In the genomic region with DNA sequence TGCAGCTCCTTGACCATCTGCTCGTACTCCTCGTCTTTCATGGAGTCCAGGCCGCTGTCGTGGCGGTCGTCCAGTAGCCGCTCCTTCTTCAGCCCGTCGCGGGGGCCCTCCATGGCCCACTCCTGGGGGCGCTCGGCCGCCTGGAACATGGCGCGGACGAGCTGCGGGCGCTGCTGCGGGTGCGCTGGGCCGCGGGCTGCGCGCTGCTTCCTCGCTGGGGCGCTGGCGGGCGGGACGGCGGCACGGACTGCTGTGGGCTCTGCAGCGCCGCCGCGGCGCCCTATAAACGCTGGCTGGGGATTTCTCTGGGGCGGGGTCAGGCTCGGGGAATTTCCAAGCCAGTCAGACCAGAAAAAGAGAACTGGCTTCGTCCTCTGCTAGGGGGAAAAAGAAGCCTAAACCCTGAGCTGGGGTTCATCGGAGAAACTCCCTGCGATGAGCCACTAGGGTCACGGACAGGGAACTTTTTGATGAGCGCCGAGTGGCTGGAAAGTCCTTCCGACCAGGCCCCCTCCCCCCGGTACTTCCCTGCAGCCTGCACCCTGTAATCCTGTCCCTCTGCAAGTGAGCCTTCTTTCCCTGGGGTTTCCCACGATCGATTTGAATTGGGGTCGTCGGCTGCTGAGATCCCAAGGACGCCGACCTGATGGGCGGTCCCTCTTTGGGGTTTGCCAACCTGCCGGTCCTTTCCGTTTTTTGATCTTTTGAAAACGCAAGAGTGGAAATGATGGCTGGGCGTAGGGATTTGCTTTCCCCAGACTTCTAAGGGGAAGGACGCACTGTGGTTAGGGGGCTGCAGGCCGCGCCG, we compare ENCODE assay signal across 8 cellular contexts. TPM values are rescaled to one million over a fixed set of nuclear protein-coding genes. Genes with fewer than 3 reads are reported as not detected.
DNase-seq lines count a peak whose midpoint lies in the region; ATAC-seq and TF ChIP-seq lines count a peak whose summit lies in the region.

A gene with protein sequence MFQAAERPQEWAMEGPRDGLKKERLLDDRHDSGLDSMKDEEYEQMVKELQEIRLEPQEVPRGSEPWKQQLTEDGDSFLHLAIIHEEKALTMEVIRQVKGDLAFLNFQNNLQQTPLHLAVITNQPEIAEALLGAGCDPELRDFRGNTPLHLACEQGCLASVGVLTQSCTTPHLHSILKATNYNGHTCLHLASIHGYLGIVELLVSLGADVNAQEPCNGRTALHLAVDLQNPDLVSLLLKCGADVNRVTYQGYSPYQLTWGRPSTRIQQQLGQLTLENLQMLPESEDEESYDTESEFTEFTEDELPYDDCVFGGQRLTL (minus strand): TSS at position 254 of the 808 bp plus-strand sequence. CDS start 105 bp downstream, at position 149.

- POLR2A ChIA-PET in activated B cell treated with CpG ODN at 0.5 μM for 24 hours (lab: Charles Lee), result interaction anchor here (0.5 to 9.9 kb wide), 56 partner anchors 9 to 865 kb away, joined by 3 to 211 read pairs (median 8); a partner anchor contains a TSS

- no peaks in the 10 kb centered on the region for H3K27me3 Mint-ChIP-seq in activated B cell treated with CpG ODN at 0.5 μM for 24 hours

- H3K4me3 ChIP-seq in cardiac fibroblast (replicated peaks in 1 of 2; ENCODE audit: low read depth in 2 of 2, low read length in 2 of 2), result peak within 1 kb of the TSS; percentile 84 to 94

- no peaks in the 10 kb centered on the region for H3K9me3 Mint-ChIP-seq in activated B cell treated with CpG ODN at 0.5 μM for 24 hours

- TF ChIP-seq CTCF in AG09319 (IDR thresholded peaks at IDR 0.05; ENCODE audit: low read depth, low read length) (peak; percentile 35), activated B cell treated with CpG ODN at 0.5 μM for 24 hours (IDR thresholded peaks at IDR 0.05) (no peak), cardiac fibroblast (IDR thresholded peaks at IDR 0.05; ENCODE audit: low read depth, low read length) (peak; percentile 1)

- ATAC-seq in GM18909 (IDR thresholded peaks at IDR 0.05; ENCODE audit: poor library complexity, unreplicated experiment) (peak; percentile 67), HG03159 (IDR thresholded peaks at IDR 0.05; ENCODE audit: unreplicated experiment) (peak; percentile 55), activated B cell treated with CpG ODN at 0.5 μM for 24 hours (ENCODE audit: low read depth) (peak; percentile 69)

- DNase-seq in AG09319 (ENCODE audit: extremely low read depth, low read depth) (no peak), NCI-H345 (lab: John Stamatoyannopoulos, UW) (peak; percentile 85), activated B cell treated with CpG ODN at 0.5 μM for 24 hours (peak; percentile 98), cardiac fibroblast (ENCODE audit: low read depth in 2 of 2) (peak; percentile 93 to 94), islet precursor cell (peak; percentile 93)
- peak; percentile 93 to 97 for DNase-seq in stimulated activated CD4-positive, alpha-beta T cell treated with anti-CD3 and anti-CD28 coated beads, Interleukin-15, amount 100 ng/mL, for 1 hour (ENCODE audit: low read depth in 1 of 2, low spot score in 1 of 2)

- H3K36me3 Mint-ChIP-seq in activated B cell treated with CpG ODN at 0.5 μM for 24 hours (ENCODE audit: low read depth), result peaks cover 44% of the 10 kb centered on the region

- peaks cover 54% of the 10 kb centered on the region for H3K4me1 Mint-ChIP-seq in activated B cell treated with CpG ODN at 0.5 μM for 24 hours

- peak within 1 kb of the TSS; percentile 96 for H3K4me3 Mint-ChIP-seq in activated B cell treated with CpG ODN at 0.5 μM for 24 hours

- intact Hi-C loops in activated B cell treated with CpG ODN at 0.5 μM for 24 hours (cut with micrococcal nuclease), result loop anchor here (1.0 to 5.0 kb wide), 12 partner anchors 37 to 942 kb away; a partner anchor contains a TSS

- H3K27ac Mint-ChIP-seq in activated B cell treated with CpG ODN at 0.5 μM for 24 hours, result peak within 1 kb of the TSS; percentile 96

- CTCF ChIA-PET in activated B cell treated with CpG ODN at 0.5 μM for 24 hours (lab: Charles Lee), result interaction anchor here (0.6 to 4.3 kb wide), 13 partner anchors 90 to 283 kb away, joined by 3 to 47 read pairs (median 5); a partner anchor contains a TSS

RNA-seq across cellular contexts. Expression of the gene that starts here (rescaled TPM):
- 480 and 515 TPM in 2 replicates for total RNA-seq in activated B cell treated with CpG ODN at 0.5 μM for 24 hours
